Comparison of ENCODE assay signal across 8 cellular contexts in the genomic region with DNA sequence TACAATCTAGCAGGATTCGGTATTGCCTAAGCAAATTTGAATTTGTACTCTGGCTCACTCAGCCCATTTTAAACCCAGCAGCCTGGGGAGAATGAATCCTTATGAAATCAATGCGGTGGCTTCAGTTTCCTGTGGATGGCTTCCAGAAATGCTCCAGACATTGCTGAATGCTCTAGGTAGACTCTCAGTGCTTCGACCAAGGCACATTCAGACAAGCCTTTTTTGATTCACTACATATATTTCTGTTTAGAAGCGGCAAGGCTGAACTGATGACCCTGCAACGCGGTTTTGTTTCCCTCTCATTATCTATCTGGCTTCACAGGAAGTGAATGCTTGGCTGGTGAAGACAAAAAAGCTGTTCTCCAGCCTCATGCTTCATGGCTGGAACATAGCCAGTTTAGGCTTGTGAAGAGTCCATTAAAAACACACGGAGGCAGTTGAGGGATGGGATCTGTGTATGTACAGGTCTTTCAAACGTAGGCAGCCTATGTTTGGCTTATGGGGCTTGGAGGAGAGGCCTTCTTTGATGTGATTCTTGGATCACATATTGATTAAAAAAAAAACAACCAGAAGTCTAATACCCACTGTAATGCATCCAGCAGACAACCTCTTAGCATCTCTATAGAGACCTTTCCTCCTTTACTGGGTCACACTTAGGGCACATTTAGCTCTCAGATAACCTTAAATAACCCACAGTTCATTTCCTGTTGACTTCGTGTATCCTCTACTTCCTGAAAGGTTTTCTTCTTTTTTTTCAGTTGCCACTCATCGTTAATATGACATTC.
DNase-seq lines count a peak whose midpoint lies in the region; ATAC-seq and TF ChIP-seq lines count a peak whose summit lies in the region.

No MANE protein-coding gene starts in this region.

- POLR2A ChIA-PET in naive thymus-derived CD8-positive, alpha-beta T cell (lab: Charles Lee) = interaction anchor here (0.6 to 1.9 kb wide), 11 partner anchors 9 to 285 kb away, joined by 3 to 15 read pairs (median 4); no protein-coding TSS in a partner anchor

- TF ChIP-seq CTCF in epithelial cell of proximal tubule (conservative IDR thresholded peaks at IDR 0.05; ENCODE audit: low read depth, low read length) = no peak

- peak; percentile 88 for ATAC-seq in HG02759 (IDR thresholded peaks at IDR 0.05; ENCODE audit: unreplicated experiment)
- ATAC-seq in naive thymus-derived CD8-positive, alpha-beta T cell = peak; percentile 88 to 95

- peak overlapping the region; percentile 68 to 85 (median 78) for H3K4me3 Mint-ChIP-seq in naive thymus-derived CD8-positive, alpha-beta T cell

- H3K4me1 Mint-ChIP-seq in naive thymus-derived CD8-positive, alpha-beta T cell = peaks cover 36 to 81% (median 78%) of the 10 kb centered on the region in 4 donors

- H3K27me3 Mint-ChIP-seq in naive thymus-derived CD8-positive, alpha-beta T cell = no peaks in the 10 kb centered on the region

- no peak overlapping the region for H3K4me3 ChIP-seq in epithelial cell of proximal tubule (ENCODE audit: low read depth, low read length)

- H3K9me3 Mint-ChIP-seq in naive thymus-derived CD8-positive, alpha-beta T cell = no peaks in the 10 kb centered on the region

- DNase-seq in activated T-cell treated with anti-CD3 and anti-CD28 coated beads for 48 hours (ENCODE audit: low read depth) = peak; percentile 5
- DNase-seq in activated T-cell treated with anti-CD3 and anti-CD28 coated beads, Interleukin-2, amount 50 U/mL, for 1 hour = no peak
- DNase-seq in NCI-H187 (lab: John Stamatoyannopoulos, UW) = peak; percentile 64 to 84
- DNase-seq in UCSD-AML1 (lab: John Stamatoyannopoulos, UW; ENCODE audit: unreplicated experiment) = peak; percentile 13
- peak; percentile 84 for DNase-seq in epithelial cell of proximal tubule (ENCODE audit: low read depth)
- DNase-seq in naive thymus-derived CD8-positive, alpha-beta T cell = peak in 6 of 10 donors; percentile 8 to 70 (median 39)
- no peak for DNase-seq in iPS-NIHi11 (ENCODE audit: low spot score)

- peak overlapping the region; percentile 87 to 97 (median 95) for H3K27ac Mint-ChIP-seq in naive thymus-derived CD8-positive, alpha-beta T cell

- no peaks in the 10 kb centered on the region for H3K36me3 Mint-ChIP-seq in naive thymus-derived CD8-positive, alpha-beta T cell

Comparison
In these comparisons a context has a peak if more than half of its experiments do, and no peak if none do; other contexts are left out.
1. DNase-seq: peak in activated T-cell treated with anti-CD3 and anti-CD28 coated beads for 48 hours (single experiment), NCI-H187 (2 of 2), UCSD-AML1 (single experiment), epithelial cell of proximal tubule (single experiment) and naive thymus-derived CD8-positive, alpha-beta T cell (6 of 10); none in activated T-cell treated with anti-CD3 and anti-CD28 coated beads, Interleukin-2, amount 50 U/mL, for 1 hour (single experiment) and iPS-NIHi11 (single experiment).